21 cellular contexts compared by ENCODE assay signal in the genomic region with DNA sequence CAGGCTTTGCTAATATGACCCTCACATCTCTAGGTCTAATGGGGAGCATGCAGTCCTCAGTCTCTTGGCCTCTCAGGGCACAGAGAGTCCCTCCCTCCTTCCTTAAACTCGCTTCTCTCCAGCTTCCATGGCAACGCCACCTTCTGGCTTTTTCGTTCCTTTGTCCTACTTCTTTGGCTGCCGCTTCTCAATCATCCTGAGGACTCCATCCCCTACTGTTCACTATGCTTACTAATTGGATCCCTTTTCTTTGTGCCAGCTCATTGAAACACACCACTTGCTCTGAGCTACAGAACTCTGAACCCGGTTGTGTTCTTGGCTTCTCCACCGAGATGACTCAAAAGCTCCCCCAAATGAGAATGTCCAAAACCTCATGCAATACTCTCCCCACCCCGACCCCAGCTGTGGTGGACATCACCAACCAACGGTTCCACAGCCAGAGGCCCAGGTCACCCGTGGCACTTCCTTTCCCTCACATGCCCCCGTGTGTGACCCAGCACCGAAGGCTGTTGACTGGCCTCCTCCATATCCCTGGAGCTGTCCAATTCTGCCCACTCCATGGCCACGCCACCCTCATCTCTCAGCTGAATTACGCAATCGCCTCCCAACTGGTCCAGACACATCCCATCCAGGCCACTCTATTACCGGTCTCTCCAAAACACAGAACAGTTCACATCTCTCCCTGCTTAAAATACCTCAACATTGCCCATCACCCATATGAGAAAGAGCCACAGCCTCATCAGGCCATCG. TPM values are rescaled to one million over a fixed set of nuclear protein-coding genes. Genes with fewer than 3 reads are reported as not detected.
"Had no signal": no experiment of that assay in that cellular context is flagged by ENCODE, and none has a peak within 500 bp of the region (broad histone marks: within the 10 kb centered on the region; RNA-seq: fewer than 3 reads in every experiment).

No MANE protein-coding gene starts in this region.

- H3K4me1 ChIP-seq: upper lobe of right lung had no signal

- H3K27me3 ChIP-seq: cardiac muscle cell had no signal

- FAIRE-seq: endometrium, islet of Langerhans had no signal

- H3K9me3 ChIP-seq: upper lobe of right lung had no signal

- H3K4me3 ChIP-seq: cardiac muscle cell, upper lobe of right lung had no signal

- DNase-seq: activated CD4-positive, alpha-beta T cell treated with anti-CD3 and anti-CD28 coated beads, Interleukin-2, amount 10 ng/mL, durations not matched to agents 7 days and 5 days; activated CD8-positive, alpha-beta T cell treated with anti-CD3 and anti-CD28 coated beads, Interleukin-2, amount 10 ng/mL, durations not matched to agents 7 days and 5 days; activated gamma-delta T cell; activated naive CD4-positive, alpha-beta T cell treated with anti-CD3 and anti-CD28 coated beads, Interleukin-2, amount 50 U/mL, for 16 hours; activated naive CD8-positive, alpha-beta T cell treated with anti-CD3 and anti-CD28 coated beads, Interleukin-2, amount 50 U/mL, for 24 hours; effector CD4-positive, alpha-beta T cell; erythroblast; foreskin fibroblast; glutamatergic neuron; left colon; mesenchymal stem cell; naive B cell; stimulated activated CD4-positive, alpha-beta T cell treated with anti-CD3 and anti-CD28 coated beads, Interleukin-2, amount 100 ng/mL, for 48 hours; stimulated activated CD8-positive, alpha-beta memory T cell treated with anti-CD3 and anti-CD28 coated beads, Interleukin-4, amount 100 ng/mL, for 48 hours; stimulated activated naive B cell treated with anti-CD40 and anti-IgM and Interleukin-4, amounts not matched to agents 10 μg/mL and 1 μg/mL and 100 μg/mL, for 72 hours; upper lobe of right lung had no signal

- H3K36me3 ChIP-seq: cardiac muscle cell, upper lobe of right lung had no signal

- ATAC-seq: activated CD4-positive, CD25-positive, alpha-beta regulatory T cell treated with anti-CD3 and anti-CD28 coated beads, Interleukin-2, amount 50 U/mL, for 24 hours; activated CD8-positive, alpha-beta T cell treated with anti-CD3 and anti-CD28 coated beads, Interleukin-2, amount 10 ng/mL, durations not matched to agents 7 days and 5 days; activated naive CD8-positive, alpha-beta T cell treated with anti-CD3 and anti-CD28 coated beads, Interleukin-2, amount 50 U/mL, for 24 hours; left colon; stimulated activated naive B cell treated with anti-CD40 and anti-IgM and Interleukin-4, amounts not matched to agents 10 μg/mL and 1 μg/mL and 100 μg/mL, for 72 hours; upper lobe of right lung had no signal

- H3K27ac ChIP-seq: cardiac muscle cell, upper lobe of right lung had no signal

RNA-seq across cellular contexts. Expression of gene CRMP1, which starts 34.7 kb away (rescaled TPM):
- total RNA-seq: activated CD8-positive, alpha-beta T cell treated with anti-CD3 and anti-CD28 coated beads, Interleukin-2, amount 10 ng/mL, durations not matched to agents 7 days and 5 days; activated T-helper 1 cell treated with anti-CD3 and anti-CD28 coated beads, Interleukin-12 subunit alpha, Interleukin-12 subunit beta, Interleukin-2, Interleukin-4 antibody, amounts not matched to agents 30 ng/mL and 10 ng/mL and 1 ng/mL, durations not matched to agents 14 hours and 24 hours and 36 hours had no signal
